In genomic region chr2:111958901-111959300, GRCh38 we compare ENCODE assay signal across 1 cellular context.
TF ChIP-seq lines count a peak whose summit lies in the region.

No MANE protein-coding gene starts in this region.

TF ChIP-seq in GM23338, 12 proteins besides CTCF, POLR2A, EP300 and RAD21 (continued from another document):
- TF ChIP-seq REST (IDR thresholded peaks at IDR 0.05; ENCODE audit: unreplicated experiment) (no peak), STAT1 (IDR thresholded peaks at IDR 0.05; ENCODE audit: unreplicated experiment) (no peak), ZNF114 (CRISPR knock-in tag; IDR thresholded peaks at IDR 0.05) (no peak), EZH2phosphoT487 (IDR thresholded peaks at IDR 0.05; ENCODE audit: unreplicated experiment) (no peak), NANOG (IDR thresholded peaks at IDR 0.05; ENCODE audit: borderline replicate concordance) (no peak), ETS1 (IDR thresholded peaks at IDR 0.05) (no peak), JUNB (IDR thresholded peaks at IDR 0.05; ENCODE audit: unreplicated experiment) (no peak), EZH2 (IDR thresholded peaks at IDR 0.05; ENCODE audit: low read depth, unreplicated experiment) (no peak)
